8 cellular contexts compared by ENCODE assay signal in genomic region chr16:28292731-28293588, GRCh38. TPM values are rescaled to one million over a fixed set of nuclear protein-coding genes. Genes with fewer than 3 reads are reported as not detected.
DNase-seq lines count a peak whose midpoint lies in the region; ATAC-seq and TF ChIP-seq lines count a peak whose summit lies in the region.

No MANE protein-coding gene starts in this region.

- DNase-seq in GM13977 (ENCODE audit: low spot score): peak; percentile 42
- DNase-seq in NCI-H1092 (lab: John Stamatoyannopoulos, UW): peak; percentile 59
- DNase-seq in SK-N-DZ (ENCODE audit: low spot score): no peak
- no peak for DNase-seq in medulla oblongata (ENCODE audit: extremely low spot score)
- DNase-seq in GDM1 (lab: John Stamatoyannopoulos, UW): no peak

- peaks cover 29% of the 10 kb centered on the region for H3K4me1 Mint-ChIP-seq in activated T-helper 17 cell treated with anti-CD3 and anti-CD28 coated beads, Interleukin-2, amount 50 U/mL, for 72 hours
- peaks cover 5% of the 10 kb centered on the region for H3K4me1 Mint-ChIP-seq in stimulated activated memory B cell treated with anti-CD40 and anti-IgM and Interleukin-4, amounts not matched to agents 10 μg/mL and 1 μg/mL and 100 μg/mL, for 72 hours

- in situ Hi-C loops in GM13977 (cut with MboI; ENCODE audit: low pct_unique_long_range_greater_than_20kb, low sequenced_read_pairs, unreplicated experiment): no loop called here

- H3K27ac Mint-ChIP-seq in activated T-helper 17 cell treated with anti-CD3 and anti-CD28 coated beads, Interleukin-2, amount 50 U/mL, for 72 hours: no peak overlapping the region
- H3K27ac Mint-ChIP-seq in stimulated activated memory B cell treated with anti-CD40 and anti-IgM and Interleukin-4, amounts not matched to agents 10 μg/mL and 1 μg/mL and 100 μg/mL, for 72 hours: peak overlapping the region; percentile 54

- no peaks in the 10 kb centered on the region for H3K9me3 ChIP-seq in iPS-18a (ENCODE audit: control insufficient read depth, low read depth, low read length)

- H3K36me3 Mint-ChIP-seq in activated T-helper 17 cell treated with anti-CD3 and anti-CD28 coated beads, Interleukin-2, amount 50 U/mL, for 72 hours (ENCODE audit: low read depth): peaks cover 9% of the 10 kb centered on the region
- no peaks in the 10 kb centered on the region for H3K36me3 Mint-ChIP-seq in stimulated activated memory B cell treated with anti-CD40 and anti-IgM and Interleukin-4, amounts not matched to agents 10 μg/mL and 1 μg/mL and 100 μg/mL, for 72 hours

- H3K36me3 ChIP-seq in iPS-18a (ENCODE audit: control insufficient read depth, low read depth, low read length): peaks cover 4% of the 10 kb centered on the region

- H3K4me3 Mint-ChIP-seq in activated T-helper 17 cell treated with anti-CD3 and anti-CD28 coated beads, Interleukin-2, amount 50 U/mL, for 72 hours: peak overlapping the region; percentile 76
- H3K4me3 Mint-ChIP-seq in stimulated activated memory B cell treated with anti-CD40 and anti-IgM and Interleukin-4, amounts not matched to agents 10 μg/mL and 1 μg/mL and 100 μg/mL, for 72 hours: peak overlapping the region; percentile 75

- no peaks in the 10 kb centered on the region for H3K9me3 Mint-ChIP-seq in activated T-helper 17 cell treated with anti-CD3 and anti-CD28 coated beads, Interleukin-2, amount 50 U/mL, for 72 hours
- H3K9me3 Mint-ChIP-seq in stimulated activated memory B cell treated with anti-CD40 and anti-IgM and Interleukin-4, amounts not matched to agents 10 μg/mL and 1 μg/mL and 100 μg/mL, for 72 hours: no peaks in the 10 kb centered on the region

- no peaks in the 10 kb centered on the region for H3K27me3 ChIP-seq in iPS-18a (ENCODE audit: control insufficient read depth, insufficient read depth, low read length)

- TF ChIP-seq CTCF in GM13977 (IDR thresholded peaks at IDR 0.05; ENCODE audit: extremely low read depth, insufficient read depth, missing control alignments): no peak

- peak overlapping the region; percentile 98 for H3K4me3 ChIP-seq in iPS-18a (ENCODE audit: low read length)

- ATAC-seq in activated T-helper 17 cell treated with anti-CD3 and anti-CD28 coated beads, Interleukin-2, amount 50 U/mL, for 72 hours (replicated peaks): no peak
- ATAC-seq in stimulated activated memory B cell treated with anti-CD40 and anti-IgM and Interleukin-4, amounts not matched to agents 10 μg/mL and 1 μg/mL and 100 μg/mL, for 72 hours: peak; percentile 6

- no peaks in the 10 kb centered on the region for H3K27me3 Mint-ChIP-seq in activated T-helper 17 cell treated with anti-CD3 and anti-CD28 coated beads, Interleukin-2, amount 50 U/mL, for 72 hours
- peaks cover 34% of the 10 kb centered on the region for H3K27me3 Mint-ChIP-seq in stimulated activated memory B cell treated with anti-CD40 and anti-IgM and Interleukin-4, amounts not matched to agents 10 μg/mL and 1 μg/mL and 100 μg/mL, for 72 hours

- H3K4me1 ChIP-seq in iPS-18a (ENCODE audit: control insufficient read depth, low read depth, low read length): peaks cover 17% of the 10 kb centered on the region

- H3K9ac ChIP-seq in iPS-18a (ENCODE audit: low read length): peak overlapping the region; percentile 97

- H3K27ac ChIP-seq in iPS-18a (ENCODE audit: low read length): peak overlapping the region; percentile 95

RNA-seq across cellular contexts. Expression of gene SBK1, which starts 0.6 kb away (rescaled TPM):
- 10 to 100 TPM in 1 of 2 donors, 1 to 10 TPM in 1; 1.7 to 17.6 TPM for total RNA-seq in activated T-helper 17 cell treated with anti-CD3 and anti-CD28 coated beads, Interleukin-2, amount 50 U/mL, for 72 hours
- polyA plus RNA-seq in SK-N-DZ (2014; cell fraction: cytosol; rRNA removed): 13.6 and 17.3 TPM in 2 replicates
- polyA plus RNA-seq in SK-N-DZ (2014; cell fraction: nucleus; rRNA removed): 9.5 and 26.0 TPM in 2 replicates

Comparison
In these comparisons a context has a peak if more than half of its experiments do, and no peak if none do; other contexts are left out.
1. DNase-seq: peak in GM13977 (single experiment) and NCI-H1092 (single experiment); none in SK-N-DZ (single experiment), medulla oblongata (single experiment) and GDM1 (single experiment).